12 cellular contexts compared by ENCODE assay signal in the genomic region with DNA sequence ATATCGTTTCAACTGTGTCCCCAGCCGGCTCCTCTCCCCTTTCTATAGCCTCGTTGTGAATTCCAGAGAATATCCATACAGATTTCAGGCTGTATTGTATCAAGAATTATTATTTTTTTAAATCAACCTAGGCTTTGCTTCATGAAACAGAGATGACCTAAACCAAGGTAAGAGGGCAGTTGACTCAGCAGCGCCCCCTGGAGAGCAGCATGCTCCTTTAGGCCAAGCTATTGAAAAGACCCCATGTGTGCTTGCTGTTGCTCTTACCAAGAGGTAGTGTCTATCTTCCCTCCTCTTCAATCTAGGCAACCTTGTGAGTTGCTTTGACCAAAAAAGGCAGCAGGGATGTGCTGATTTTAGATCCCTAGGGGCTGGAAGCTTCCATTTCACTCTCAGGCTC.
A peak's percentile ranks its signal among the peaks of the same experiment; 100 is the strongest.
DNase-seq lines count a peak whose midpoint lies in the region; ATAC-seq and TF ChIP-seq lines count a peak whose summit lies in the region.
"Had no signal": no experiment of that assay in that cellular context is flagged by ENCODE, and none has a peak within 500 bp of the region (broad histone marks: within the 10 kb centered on the region; RNA-seq: fewer than 3 reads in every experiment).

No MANE protein-coding gene starts in this region.

- no peak overlapping the region for H3K27ac Mint-ChIP-seq in activated naive CD8-positive, alpha-beta T cell treated with anti-CD3 and anti-CD28 coated beads, Interleukin-2, amount 50 U/mL, for 24 hours
- H3K27ac Mint-ChIP-seq in progenitor cell of endocrine pancreas: no peak overlapping the region
- H3K27ac Mint-ChIP-seq: CD4-positive, CD25-positive, alpha-beta regulatory T cell had no signal

- peak; percentile 28 for TF ChIP-seq CTCF in progenitor cell of endocrine pancreas (IDR thresholded peaks at IDR 0.05; ENCODE audit: unreplicated experiment)

- no peaks in the 10 kb centered on the region for H3K4me1 Mint-ChIP-seq in activated naive CD8-positive, alpha-beta T cell treated with anti-CD3 and anti-CD28 coated beads, Interleukin-2, amount 50 U/mL, for 24 hours
- no peaks in the 10 kb centered on the region for H3K4me1 Mint-ChIP-seq in progenitor cell of endocrine pancreas (ENCODE audit: low read depth)
- H3K4me1 Mint-ChIP-seq: CD4-positive, CD25-positive, alpha-beta regulatory T cell had no signal

- no peak overlapping the region for H3K4me3 Mint-ChIP-seq in activated naive CD8-positive, alpha-beta T cell treated with anti-CD3 and anti-CD28 coated beads, Interleukin-2, amount 50 U/mL, for 24 hours
- H3K4me3 Mint-ChIP-seq in progenitor cell of endocrine pancreas (ENCODE audit: low read depth): no peak overlapping the region
- H3K4me3 Mint-ChIP-seq: CD4-positive, CD25-positive, alpha-beta regulatory T cell had no signal

- peaks cover 2% of the 10 kb centered on the region for H3K27me3 Mint-ChIP-seq in activated naive CD8-positive, alpha-beta T cell treated with anti-CD3 and anti-CD28 coated beads, Interleukin-2, amount 50 U/mL, for 24 hours
- H3K27me3 Mint-ChIP-seq in progenitor cell of endocrine pancreas: no peaks in the 10 kb centered on the region
- H3K27me3 Mint-ChIP-seq: CD4-positive, CD25-positive, alpha-beta regulatory T cell had no signal

- no peak for ATAC-seq in activated naive CD8-positive, alpha-beta T cell treated with anti-CD3 and anti-CD28 coated beads, Interleukin-2, amount 50 U/mL, for 24 hours
- ATAC-seq: left ventricle myocardium superior had no signal

- DNase-seq in activated CD4-positive, alpha-beta T cell treated with anti-CD3 and anti-CD28 coated beads for 48 hours: peak; percentile 48
- DNase-seq in activated CD4-positive, alpha-beta T cell treated with anti-CD3 and anti-CD28 coated beads for 1 hour: no peak
- peak; percentile 53 for DNase-seq in KBM-7
- DNase-seq in activated naive CD8-positive, alpha-beta T cell treated with anti-CD3 and anti-CD28 coated beads, Interleukin-2, amount 50 U/mL, for 24 hours: peak; percentile 12
- DNase-seq in progenitor cell of endocrine pancreas (ENCODE audit: low spot score, unreplicated experiment): no peak
- no peak for DNase-seq in activated CD4-positive, CD25-positive, alpha-beta regulatory T cell treated with anti-CD3 and anti-CD28 coated beads, Interleukin-2, amount 50 U/mL, for 72 hours
- no peak for DNase-seq in Ammon's horn (ENCODE audit: low spot score)
- no peak for DNase-seq in GM19240 (ENCODE audit: insufficient read length, low spot score)
- DNase-seq: left ventricle myocardium superior, NCI-H526 treated with DMSO at 0.1 percent for 48 hours, small intestine had no signal

- in situ Hi-C loops in KBM-7 (cut with MboI; ENCODE audit: low pct_unique_long_range_greater_than_20kb, low sequenced_read_pairs): no loop called here

- H3K9me3 Mint-ChIP-seq in activated naive CD8-positive, alpha-beta T cell treated with anti-CD3 and anti-CD28 coated beads, Interleukin-2, amount 50 U/mL, for 24 hours: no peaks in the 10 kb centered on the region
- no peaks in the 10 kb centered on the region for H3K9me3 Mint-ChIP-seq in progenitor cell of endocrine pancreas (ENCODE audit: low read depth)
- H3K9me3 Mint-ChIP-seq: CD4-positive, CD25-positive, alpha-beta regulatory T cell had no signal

- no peaks in the 10 kb centered on the region for H3K36me3 Mint-ChIP-seq in activated naive CD8-positive, alpha-beta T cell treated with anti-CD3 and anti-CD28 coated beads, Interleukin-2, amount 50 U/mL, for 24 hours (ENCODE audit: low read depth)
- no peaks in the 10 kb centered on the region for H3K36me3 Mint-ChIP-seq in progenitor cell of endocrine pancreas (ENCODE audit: insufficient read depth)
- H3K36me3 Mint-ChIP-seq: CD4-positive, CD25-positive, alpha-beta regulatory T cell had no signal

Comparison
In these comparisons a context has a peak if more than half of its experiments do, and no peak if none do; other contexts are left out.
1. DNase-seq: peak in activated CD4-positive, alpha-beta T cell treated with anti-CD3 and anti-CD28 coated beads for 48 hours (single experiment), KBM-7 (single experiment) and activated naive CD8-positive, alpha-beta T cell treated with anti-CD3 and anti-CD28 coated beads, Interleukin-2, amount 50 U/mL, for 24 hours (single experiment); none in activated CD4-positive, alpha-beta T cell treated with anti-CD3 and anti-CD28 coated beads for 1 hour (single experiment), progenitor cell of endocrine pancreas (single experiment), activated CD4-positive, CD25-positive, alpha-beta regulatory T cell treated with anti-CD3 and anti-CD28 coated beads, Interleukin-2, amount 50 U/mL, for 72 hours (single experiment), Ammon's horn (single experiment) and GM19240 (single experiment).